ENCODE assay signal across 8 cellular contexts in genomic region chr20:13771853-13772453, GRCh38. TPM values are rescaled to one million over a fixed set of nuclear protein-coding genes. Genes with fewer than 3 reads are reported as not detected.
DNase-seq lines count a peak whose midpoint lies in the region; ATAC-seq, FAIRE-seq and TF ChIP-seq lines count a peak whose summit lies in the region.

No MANE protein-coding gene starts in this region.

- no peak overlapping the region for H3K4me3 ChIP-seq in dorsolateral prefrontal cortex
- H3K4me3 ChIP-seq in pancreas = no peak overlapping the region

- DNase-seq in AG08395 (ENCODE audit: low spot score) = peak; percentile 44
- DNase-seq in GM19239 (ENCODE audit: insufficient read length, low spot score) = no peak
- DNase-seq in NCI-H524 treated with DMSO at 0.1 percent for 48 hours (lab: John Stamatoyannopoulos, UW) = peak; percentile 19
- no peak for DNase-seq in dorsolateral prefrontal cortex
- no peak for DNase-seq in pancreas

- no peak overlapping the region for H3K4me3 Mint-ChIP-seq in activated T-helper 17 cell treated with anti-CD3 and anti-CD28 coated beads, Interleukin-2, amount 50 U/mL, for 72 hours

- TF ChIP-seq CTCF in dorsolateral prefrontal cortex (IDR thresholded peaks at IDR 0.05 in 54 of 56, conservative IDR thresholded peaks at IDR 0.05 in 2 of 56; ENCODE audit: low read depth in 1 of 56, partially characterized antibody in 56 of 56) = peak in 55 of 56 donors; percentile 32 to 77 (median 59)
- peak in 3 of 4 donors; percentile 5 to 39 (median 36) for TF ChIP-seq CTCF in pancreas (IDR thresholded peaks at IDR 0.05)

- H3K27me3 ChIP-seq in dorsolateral prefrontal cortex (no peaks in the 10 kb centered on the region), pancreas (no peaks in the 10 kb centered on the region)

- no peak overlapping the region for H3K27ac Mint-ChIP-seq in activated T-helper 17 cell treated with anti-CD3 and anti-CD28 coated beads, Interleukin-2, amount 50 U/mL, for 72 hours

- H3K36me3 Mint-ChIP-seq in activated T-helper 17 cell treated with anti-CD3 and anti-CD28 coated beads, Interleukin-2, amount 50 U/mL, for 72 hours (ENCODE audit: low read depth) = peaks cover 97% of the 10 kb centered on the region

- H3K9me3 ChIP-seq in pancreas = no peaks in the 10 kb centered on the region

- peaks cover 6% of the 10 kb centered on the region for H3K4me1 Mint-ChIP-seq in activated T-helper 17 cell treated with anti-CD3 and anti-CD28 coated beads, Interleukin-2, amount 50 U/mL, for 72 hours

- no peaks in the 10 kb centered on the region for H3K9me3 Mint-ChIP-seq in activated T-helper 17 cell treated with anti-CD3 and anti-CD28 coated beads, Interleukin-2, amount 50 U/mL, for 72 hours

- peaks cover 4 to 55% (median 18%) of the 10 kb centered on the region in 3 donors for H3K36me3 ChIP-seq in pancreas

- no peaks in the 10 kb centered on the region for H3K4me1 ChIP-seq in pancreas

- no peaks in the 10 kb centered on the region for H3K27me3 Mint-ChIP-seq in activated T-helper 17 cell treated with anti-CD3 and anti-CD28 coated beads, Interleukin-2, amount 50 U/mL, for 72 hours

- FAIRE-seq in GM19239 (lab: Jason Lieb, UNC) (peak; percentile 66), pancreas (lab: Jason Lieb, UNC) (peak; percentile 92)

- H3K27ac ChIP-seq in dorsolateral prefrontal cortex = no peak overlapping the region
- no peak overlapping the region for H3K27ac ChIP-seq in pancreas

- ATAC-seq in pancreas = peak in 1 of 4 donors; percentile 45
- ATAC-seq in activated T-helper 17 cell treated with anti-CD3 and anti-CD28 coated beads, Interleukin-2, amount 50 U/mL, for 72 hours (replicated peaks) = no peak
- no peak for ATAC-seq in GM18909 (IDR thresholded peaks at IDR 0.05; ENCODE audit: poor library complexity, unreplicated experiment)
- ATAC-seq in GM21390 (IDR thresholded peaks at IDR 0.05; ENCODE audit: unreplicated experiment) = no peak

- intact Hi-C loops in dorsolateral prefrontal cortex (cut with DNase I) (loop anchor here (10.0 kb wide), 2 partner anchors 647 to 657 kb away; no protein-coding TSS in a partner anchor), pancreas (cut with DNase I) (loop anchor here in 1 of 3 donors (10.0 kb wide), 1 partner anchor 647 kb away; no protein-coding TSS in a partner anchor)

- WGBS in pancreas, 2 donors = 40 to 46% methylated on average over 4 of the region's 4 CpGs

RNA-seq across cellular contexts. Expression of gene ESF1, which starts 12.8 kb away (rescaled TPM):
- total RNA-seq in dorsolateral prefrontal cortex (10 to 100 TPM; 13.5 to 23.8 (median 18.3) TPM), pancreas (1 to 10 TPM; 2.8 to 7.4 (median 6.2) TPM)
- 1 to 10 TPM; 4.8 to 5.8 TPM for polyA plus RNA-seq in pancreas
- 10 to 100 TPM; 13.9 to 21.7 TPM for total RNA-seq in activated T-helper 17 cell treated with anti-CD3 and anti-CD28 coated beads, Interleukin-2, amount 50 U/mL, for 72 hours

RNA-seq across cellular contexts. Expression of gene NDUFAF5, which starts 12.9 kb away (rescaled TPM):
- 10 to 100 TPM; 29.6 to 79.6 (median 49.3) TPM for total RNA-seq in dorsolateral prefrontal cortex
- 10 to 100 TPM in 1 of 6 donors, 1 to 10 TPM in 5; 6.6 to 11.2 (median 8.9) TPM for total RNA-seq in pancreas
- 10 to 100 TPM; 20.4 to 21.9 TPM for polyA plus RNA-seq in pancreas
- 10 to 100 TPM; 19.7 to 31.2 TPM for total RNA-seq in activated T-helper 17 cell treated with anti-CD3 and anti-CD28 coated beads, Interleukin-2, amount 50 U/mL, for 72 hours

Comparison
In these comparisons a context has a peak if more than half of its experiments do, and no peak if none do; other contexts are left out.
1. DNase-seq: peak in AG08395 (single experiment) and NCI-H524 treated with DMSO at 0.1 percent for 48 hours (single experiment); none in GM19239 (single experiment), dorsolateral prefrontal cortex (0 of 10) and pancreas (0 of 6).